Comparison of ENCODE assay signal across 17 cellular contexts in the genomic region with DNA sequence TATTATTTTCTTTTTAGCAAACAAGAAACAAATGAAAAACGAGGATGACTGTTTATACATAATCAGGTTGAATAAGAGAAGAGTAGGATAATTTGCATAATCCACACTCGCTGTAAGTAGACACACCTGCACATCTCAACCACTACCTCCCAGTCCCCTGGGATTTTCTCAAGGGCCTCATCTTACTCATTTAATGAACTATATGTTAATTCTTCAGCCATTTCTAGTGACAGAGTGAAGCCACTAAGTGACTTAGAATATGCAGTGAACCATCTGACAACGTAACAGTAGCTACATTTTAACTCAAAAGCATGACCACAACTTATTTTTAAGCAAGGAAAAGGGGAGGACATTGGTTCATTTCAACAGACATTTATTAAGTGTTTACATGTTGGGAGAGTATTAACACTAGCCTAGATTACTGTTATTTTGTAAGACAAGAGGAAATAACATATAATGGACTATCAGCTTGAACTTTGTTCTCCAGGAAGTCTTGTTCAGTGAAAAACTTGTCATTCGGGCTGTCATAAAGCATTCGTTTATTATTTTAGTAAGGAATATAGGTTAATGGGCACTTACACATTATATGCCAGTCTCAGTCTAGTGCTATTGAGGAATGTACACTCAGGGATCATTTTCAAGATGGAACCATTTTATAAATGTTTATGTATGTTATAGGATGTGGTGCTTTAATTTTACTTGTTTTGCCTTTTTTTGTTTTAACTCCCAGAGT.
DNase-seq lines count a peak whose midpoint lies in the region; ATAC-seq and TF ChIP-seq lines count a peak whose summit lies in the region.
"Had no signal": no experiment of that assay in that cellular context is flagged by ENCODE, and none has a peak within 500 bp of the region (broad histone marks: within the 10 kb centered on the region; RNA-seq: fewer than 3 reads in every experiment).

No MANE protein-coding gene starts in this region.

- TF ChIP-seq CTCF in mucosa of descending colon (IDR thresholded peaks at IDR 0.05), result no peak

- H3K9me3 ChIP-seq in mucosa of descending colon, result no peaks in the 10 kb centered on the region
- H3K9me3 ChIP-seq: BLaER1 treated with 17β-estradiol and CSF1 and Interleukin-3, amounts not matched to agents 10 nM and 100 nM; testis had no signal

- DNase-seq in mucosa of descending colon, result no peak
- no peak for DNase-seq in T-helper 2 cell
- no peak for DNase-seq in activated CD4-positive, alpha-beta T cell treated with anti-CD3 and anti-CD28 coated beads, Interleukin-2, amount 50 U/mL, for 48 hours
- no peak for DNase-seq in T1000 (lab: John Stamatoyannopoulos, UW)
- DNase-seq: DMS 273 treated with DMSO at 0.1 percent for 48 hours; foreskin fibroblast; left ventricle myocardium superior; NCI-H1092; NCI-H510A; PC-9; stimulated activated CD4-positive, alpha-beta T cell treated with anti-CD3 and anti-CD28 coated beads, Interleukin-4, amount 100 ng/mL, for 24 hours; testis had no signal

- H3K36me3 ChIP-seq in mucosa of descending colon (ENCODE audit: low read depth), result no peaks in the 10 kb centered on the region
- H3K36me3 ChIP-seq: BLaER1 treated with 17β-estradiol and CSF1 and Interleukin-3, amounts not matched to agents 10 nM and 100 nM had no signal

- no peaks in the 10 kb centered on the region for H3K4me1 ChIP-seq in mucosa of descending colon (ENCODE audit: low read depth)
- H3K4me1 ChIP-seq: BLaER1 treated with 17β-estradiol and CSF1 and Interleukin-3, amounts not matched to agents 10 nM and 100 nM; testis had no signal

- H3K4me3 ChIP-seq in mucosa of descending colon, result no peak overlapping the region
- H3K4me3 ChIP-seq: BLaER1 treated with 17β-estradiol and CSF1 and Interleukin-3, amounts not matched to agents 10 nM and 100 nM; K562; PC-9; testis had no signal

- ATAC-seq in GM19043 (IDR thresholded peaks at IDR 0.05; ENCODE audit: low read depth, unreplicated experiment) (peak; percentile 89), HG02623 (IDR thresholded peaks at IDR 0.05; ENCODE audit: unreplicated experiment) (peak; percentile 58), HG03354 (IDR thresholded peaks at IDR 0.05; ENCODE audit: poor library complexity, severe bottlenecking, unreplicated experiment) (peak; percentile 98), mucosa of descending colon (peak; percentile 64)
- ATAC-seq: K562, left ventricle myocardium superior had no signal

- intact Hi-C loops in mucosa of descending colon (cut with DNase I, micrococcal nuclease), result no loop called here
